Comparison of ENCODE assay signal across 37 cellular contexts in genomic region chr2:174708713-174709112, GRCh38. TPM values are rescaled to one million over a fixed set of nuclear protein-coding genes. Genes with fewer than 3 reads are reported as not detected.
"Had no signal": no experiment of that assay in that cellular context is flagged by ENCODE, and none has a peak within 500 bp of the region (broad histone marks: within the 10 kb centered on the region; RNA-seq: fewer than 3 reads in every experiment).

No MANE protein-coding gene starts in this region.

- ATAC-seq: PC-3, Right ventricle myocardium inferior had no signal

- H3K9me3 ChIP-seq: MG63 had no signal

- H3K9me3 Mint-ChIP-seq: activated CD4-positive, alpha-beta memory T cell treated with anti-CD3 and anti-CD28 coated beads, Interleukin-2, amount 10 ng/mL, durations not matched to agents 7 days and 5 days; IgD-negative memory B cell had no signal

- FAIRE-seq: RCC 7860 had no signal

- H3K4me3 ChIP-seq: MG63 had no signal

- H3K36me3 Mint-ChIP-seq: IgD-negative memory B cell had no signal

- DNase-seq: activated CD4-positive, alpha-beta memory T cell treated with anti-CD3 and anti-CD28 coated beads, Interleukin-2, amount 10 ng/mL, durations not matched to agents 7 days and 5 days; activated CD4-positive, alpha-beta T cell treated with anti-CD3 and anti-CD28 coated beads for 1 hour; activated CD4-positive, alpha-beta T cell treated with anti-CD3 and anti-CD28 coated beads for 48 hours; activated CD4-positive, CD25-positive, alpha-beta regulatory T cell; activated effector memory CD4-positive, alpha-beta T cell treated with anti-CD3 and anti-CD28 coated beads, Interleukin-2, amount 50 U/mL, for 16 hours; activated naive CD4-positive, alpha-beta T cell; activated naive CD4-positive, alpha-beta T cell treated with anti-CD3 and anti-CD28 coated beads, Interleukin-2, amount 50 U/mL, for 16 hours; activated T-cell treated with anti-CD3 and anti-CD28 coated beads, Interleukin-2, amount 50 U/mL, for 48 hours; amniotic stem cell; aorta; brain microvascular endothelial cell; central memory CD4-positive, alpha-beta T cell; Kasumi-1; KG1; MG63; NCI-H1048; NCI-H1105 treated with DMSO at 0.1 percent for 48 hours; NCI-H1436; NCI-H1694; NCI-H2029; NCI-H345; NCI-H524 treated with DMSO at 0.1 percent for 48 hours; NK-92 treated with Interleukin-12 subunit alpha and Interleukin-12 subunit beta, amount 100 ng/mL, for 24 hours; PC-3; SIG-M5; SW 1271; T-helper 1 cell; T-helper 2 cell; T-helper 9 cell had no signal

- H3K27me3 ChIP-seq: brain microvascular endothelial cell had no signal

- H3K4me1 Mint-ChIP-seq: activated CD4-positive, alpha-beta memory T cell treated with anti-CD3 and anti-CD28 coated beads, Interleukin-2, amount 10 ng/mL, durations not matched to agents 7 days and 5 days; IgD-negative memory B cell had no signal

- H3K36me3 ChIP-seq: brain microvascular endothelial cell, MG63 had no signal

- H3K4me3 Mint-ChIP-seq: activated CD4-positive, alpha-beta memory T cell treated with anti-CD3 and anti-CD28 coated beads, Interleukin-2, amount 10 ng/mL, durations not matched to agents 7 days and 5 days; IgD-negative memory B cell had no signal

- H3K27ac Mint-ChIP-seq: activated CD4-positive, alpha-beta memory T cell treated with anti-CD3 and anti-CD28 coated beads, Interleukin-2, amount 10 ng/mL, durations not matched to agents 7 days and 5 days had no signal

- H3K27ac ChIP-seq: brain microvascular endothelial cell, RWPE1, VCaP had no signal

RNA-seq across cellular contexts. Expression of gene CHRNA1, which starts 55.6 kb away (rescaled TPM):
- total RNA-seq: activated CD4-positive, alpha-beta memory T cell treated with anti-CD3 and anti-CD28 coated beads, Interleukin-2, amount 10 ng/mL, durations not matched to agents 7 days and 5 days; activated CD8-positive, alpha-beta memory T cell treated with anti-CD3 and anti-CD28 coated beads for 36 hours; aorta; cerebellum; NCI-H460 had no signal
